Comparison of ENCODE assay signal across 15 cellular contexts in the genomic region with DNA sequence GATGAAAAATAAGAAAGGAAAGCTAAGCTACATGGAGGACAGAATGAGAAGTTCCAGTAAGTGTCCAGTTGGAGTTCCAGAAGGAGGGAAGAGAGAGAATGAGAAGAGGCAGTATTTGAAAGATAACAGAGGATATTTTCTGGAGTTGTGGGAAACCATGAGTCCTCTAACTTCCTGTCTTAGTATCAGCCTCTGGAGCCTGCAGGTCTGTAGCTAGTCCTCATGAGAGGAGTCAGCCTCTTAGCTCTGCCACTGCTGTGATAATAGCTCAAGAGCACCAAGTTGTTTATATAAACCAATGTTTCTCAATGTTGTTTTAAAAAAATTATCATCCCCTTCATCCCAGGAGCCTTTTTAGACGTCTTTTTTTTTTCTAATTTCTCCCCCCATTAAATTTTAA.
DNase-seq lines count a peak whose midpoint lies in the region; ATAC-seq and TF ChIP-seq lines count a peak whose summit lies in the region.
"Had no signal": no experiment of that assay in that cellular context is flagged by ENCODE, and none has a peak within 500 bp of the region (broad histone marks: within the 10 kb centered on the region; RNA-seq: fewer than 3 reads in every experiment).

No MANE protein-coding gene starts in this region.

- DNase-seq in NCI-H69 (lab: John Stamatoyannopoulos, UW), result peak; percentile 59
- DNase-seq in NAMALWA (ENCODE audit: low spot score), result no peak
- DNase-seq in NCI-H1417 treated with DMSO at 0.1 percent for 48 hours (lab: John Stamatoyannopoulos, UW), result no peak
- DNase-seq in activated T-cell treated with anti-CD3 and anti-CD28 coated beads, Interleukin-2, amount 50 U/mL, for 24 hours, result no peak
- DNase-seq: DMS79 treated with DMSO at 0.1 percent for 48 hours, H7, NCI-H1105, NCI-H1694 treated with DMSO at 0.1 percent for 48 hours, NCI-H345, NCI-H524 treated with DMSO at 0.1 percent for 48 hours, SW 1271 had no signal

- no peaks in the 10 kb centered on the region for H3K36me3 ChIP-seq in HEK293 (ENCODE audit: control insufficient read depth in 2 of 2, insufficient read depth in 1 of 2, low read length in 2 of 2)

- ATAC-seq in HG03469 (IDR thresholded peaks at IDR 0.05; ENCODE audit: unreplicated experiment), result no peak
- ATAC-seq: Right ventricle myocardium inferior had no signal

- no peaks in the 10 kb centered on the region for H3K9me3 Mint-ChIP-seq in dendritic cell treated with granulocyte-macrophage colony-stimulating factor and Interleukin-4, amounts not matched to agents 40 ng/mL and 50 ng/mL, for 4 days
- no peaks in the 10 kb centered on the region for H3K9me3 Mint-ChIP-seq in activated T-cell treated with anti-CD3 and anti-CD28 coated beads, Interleukin-2, amount 50 U/mL, for 24 hours

- H3K36me3 Mint-ChIP-seq in dendritic cell treated with granulocyte-macrophage colony-stimulating factor and Interleukin-4, amounts not matched to agents 40 ng/mL and 50 ng/mL, for 4 days (ENCODE audit: low read depth), result no peaks in the 10 kb centered on the region
- H3K36me3 Mint-ChIP-seq in activated T-cell treated with anti-CD3 and anti-CD28 coated beads, Interleukin-2, amount 50 U/mL, for 24 hours (ENCODE audit: low read depth), result no peaks in the 10 kb centered on the region

- no peak overlapping the region for H3K27ac ChIP-seq in HEK293 (ENCODE audit: extremely low read depth, low read depth, low read length)

- peak overlapping the region; percentile 63 for H3K27ac Mint-ChIP-seq in dendritic cell treated with granulocyte-macrophage colony-stimulating factor and Interleukin-4, amounts not matched to agents 40 ng/mL and 50 ng/mL, for 4 days
- no peak overlapping the region for H3K27ac Mint-ChIP-seq in activated T-cell treated with anti-CD3 and anti-CD28 coated beads, Interleukin-2, amount 50 U/mL, for 24 hours

- H3K4me1 ChIP-seq in HEK293 (ENCODE audit: control insufficient read depth, insufficient read depth, low read length), result no peaks in the 10 kb centered on the region

- H3K9me3 ChIP-seq in HEK293 (ENCODE audit: control insufficient read depth, insufficient read depth, low read depth, low read length), result no peaks in the 10 kb centered on the region

- H3K4me1 Mint-ChIP-seq in dendritic cell treated with granulocyte-macrophage colony-stimulating factor and Interleukin-4, amounts not matched to agents 40 ng/mL and 50 ng/mL, for 4 days (ENCODE audit: low read depth), result peaks cover 26% of the 10 kb centered on the region
- no peaks in the 10 kb centered on the region for H3K4me1 Mint-ChIP-seq in activated T-cell treated with anti-CD3 and anti-CD28 coated beads, Interleukin-2, amount 50 U/mL, for 24 hours (ENCODE audit: low read depth)

- no peak overlapping the region for H3K4me3 Mint-ChIP-seq in dendritic cell treated with granulocyte-macrophage colony-stimulating factor and Interleukin-4, amounts not matched to agents 40 ng/mL and 50 ng/mL, for 4 days
- H3K4me3 Mint-ChIP-seq in activated T-cell treated with anti-CD3 and anti-CD28 coated beads, Interleukin-2, amount 50 U/mL, for 24 hours, result no peak overlapping the region

- POLR2A ChIA-PET in HEK293 (lab: Yijun Ruan, JAX), result interaction anchor here (0.7 kb wide), 1 partner anchor 24 kb away, joined by 4 read pairs; no protein-coding TSS in a partner anchor

- H3K4me3 ChIP-seq in HEK293 (ENCODE audit: low read depth, low read length), result no peak overlapping the region

- no peak for TF ChIP-seq CTCF in HEK293 (tag by site-specific recombination; IDR thresholded peaks at IDR 0.05)

- peaks cover 1% of the 10 kb centered on the region for H3K27me3 Mint-ChIP-seq in dendritic cell treated with granulocyte-macrophage colony-stimulating factor and Interleukin-4, amounts not matched to agents 40 ng/mL and 50 ng/mL, for 4 days
- peaks cover 86% of the 10 kb centered on the region for H3K27me3 Mint-ChIP-seq in activated T-cell treated with anti-CD3 and anti-CD28 coated beads, Interleukin-2, amount 50 U/mL, for 24 hours

- CTCF ChIA-PET in HEK293 (lab: Yijun Ruan, JAX), result interaction anchor here (0.6 kb wide), 2 partner anchors 14 to 23 kb away, joined by 3 read pairs; no protein-coding TSS in a partner anchor

- intact Hi-C loops in dendritic cell treated with granulocyte-macrophage colony-stimulating factor and Interleukin-4, amounts not matched to agents 40 ng/mL and 50 ng/mL, for 4 days (cut with micrococcal nuclease), result no loop called here

TF ChIP-seq in HEK293, 187 proteins besides CTCF, POLR2A, EP300 and RAD21:
- TF ChIP-seq ZNF600 (tag by site-specific recombination; IDR thresholded peaks at IDR 0.05), result no peak
- TF ChIP-seq ZNF157 (tag by site-specific recombination; IDR thresholded peaks at IDR 0.05), result no peak
- TF ChIP-seq ZNF292 (tag by site-specific recombination; IDR thresholded peaks at IDR 0.05; ENCODE audit: borderline replicate concordance, low read depth), result no peak
- TF ChIP-seq, protein P1, sequence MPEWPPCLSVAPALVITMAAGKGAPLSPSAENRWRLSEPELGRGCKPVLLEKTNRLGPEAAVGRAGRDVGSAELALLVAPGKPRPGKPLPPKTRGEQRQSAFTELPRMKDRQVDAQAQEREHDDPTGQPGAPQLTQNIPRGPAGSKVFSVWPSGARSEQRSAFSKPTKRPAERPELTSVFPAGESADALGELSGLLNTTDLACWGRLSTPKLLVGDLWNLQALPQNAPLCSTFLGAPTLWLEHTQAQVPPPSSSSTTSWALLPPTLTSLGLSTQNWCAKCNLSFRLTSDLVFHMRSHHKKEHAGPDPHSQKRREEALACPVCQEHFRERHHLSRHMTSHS (tag by site-specific recombination; IDR thresholded peaks at IDR 0.05), result no peak
- no peak for TF ChIP-seq ZFHX2 (tag by site-specific recombination; conservative IDR thresholded peaks at IDR 0.05)
- TF ChIP-seq PRDM1 (tag by site-specific recombination; IDR thresholded peaks at IDR 0.05), result no peak
- peak; percentile 52 for TF ChIP-seq TRIM28 (IDR thresholded peaks at IDR 0.05; ENCODE audit: borderline replicate concordance, low read length)
